29 cellular contexts compared by ENCODE assay signal in genomic region chr1:9580942-9581341, GRCh38.
"Had no signal": no experiment of that assay in that cellular context is flagged by ENCODE, and none has a peak within 500 bp of the region (broad histone marks: within the 10 kb centered on the region; RNA-seq: fewer than 3 reads in every experiment).

No MANE protein-coding gene starts in this region.

- ATAC-seq: heart right ventricle; left cardiac atrium; left lung; mucosa of descending colon; pancreas; psoas muscle; right cardiac atrium; stimulated activated naive CD8-positive, alpha-beta T cell treated with anti-CD3 and anti-CD28 coated beads, Interleukin-15, amount 100 ng/mL, for 72 hours had no signal

- H3K27ac Mint-ChIP-seq: mesothelial cell of epicardium; stimulated activated naive CD8-positive, alpha-beta T cell treated with anti-CD3 and anti-CD28 coated beads, Interleukin-15, amount 100 ng/mL, for 72 hours had no signal

- H3K9me3 ChIP-seq: colonic mucosa, esophagus squamous epithelium, heart right ventricle, left lung, mucosa of descending colon, neutrophil, pancreas, psoas muscle, suprapubic skin, transverse colon, vagina had no signal

- H3K4me3 ChIP-seq: colonic mucosa, esophagus squamous epithelium, heart right ventricle, left lung, mucosa of descending colon, pancreas, psoas muscle, suprapubic skin, transverse colon, vagina had no signal

- H3K27ac ChIP-seq: colonic mucosa, esophagus squamous epithelium, heart right ventricle, left lung, neutrophil, pancreas, psoas muscle, suprapubic skin, transverse colon, vagina had no signal

- H3K27me3 ChIP-seq: colonic mucosa, esophagus squamous epithelium, heart right ventricle, left lung, neutrophil, pancreas, suprapubic skin, transverse colon, vagina had no signal

- H3K9me3 Mint-ChIP-seq: mesothelial cell of epicardium; naive B cell; stimulated activated naive CD8-positive, alpha-beta T cell treated with anti-CD3 and anti-CD28 coated beads, Interleukin-15, amount 100 ng/mL, for 72 hours had no signal

- H3K27me3 Mint-ChIP-seq: naive B cell; stimulated activated naive CD8-positive, alpha-beta T cell treated with anti-CD3 and anti-CD28 coated beads, Interleukin-15, amount 100 ng/mL, for 72 hours had no signal

- H3K4me1 ChIP-seq: colonic mucosa, esophagus squamous epithelium, left lung, pancreas, psoas muscle, suprapubic skin, transverse colon, vagina had no signal

- H3K36me3 ChIP-seq: colonic mucosa, neutrophil had no signal

- H3K4me3 Mint-ChIP-seq: mesothelial cell of epicardium; stimulated activated naive CD8-positive, alpha-beta T cell treated with anti-CD3 and anti-CD28 coated beads, Interleukin-15, amount 100 ng/mL, for 72 hours had no signal

- FAIRE-seq: endothelial cell of umbilical vein, islet of Langerhans, pancreas, small intestine had no signal

- DNase-seq: colonic mucosa; dermis blood vessel endothelial cell; effector memory CD4-positive, alpha-beta T cell; erythroblast; esophagus squamous epithelium; foreskin melanocyte; glutamatergic neuron; heart right ventricle; hippocampal formation; left cardiac atrium; left lung; mesenchymal stem cell; mucosa of descending colon; naive B cell; pancreas; psoas muscle; right cardiac atrium; small intestine; stimulated activated CD4-positive, alpha-beta T cell treated with anti-CD3 and anti-CD28 coated beads, Interleukin-15, amount 100 ng/mL, for 24 hours; stimulated activated CD4-positive, alpha-beta T cell treated with anti-CD3 and anti-CD28 coated beads, Interleukin-2, amount 100 ng/mL, for 48 hours; stimulated activated naive CD4-positive, alpha-beta T cell; stimulated activated naive CD8-positive, alpha-beta T cell treated with anti-CD3 and anti-CD28 coated beads, Interleukin-15, amount 100 ng/mL, for 72 hours; transverse colon had no signal

- H3K4me1 Mint-ChIP-seq: mesothelial cell of epicardium; stimulated activated naive CD8-positive, alpha-beta T cell treated with anti-CD3 and anti-CD28 coated beads, Interleukin-15, amount 100 ng/mL, for 72 hours had no signal
